8 cellular contexts compared by ENCODE assay signal in genomic region chr18:75455249-75456183, GRCh38. TPM values are rescaled to one million over a fixed set of nuclear protein-coding genes. Genes with fewer than 3 reads are reported as not detected.
DNase-seq lines count a peak whose midpoint lies in the region; ATAC-seq and TF ChIP-seq lines count a peak whose summit lies in the region.

No MANE protein-coding gene starts in this region.

- no peaks in the 10 kb centered on the region for H4K20me1 ChIP-seq in GM23248 (ENCODE audit: insufficient read depth)

- H3F3A ChIP-seq in GM23248 (ENCODE audit: insufficient read depth): no peaks in the 10 kb centered on the region

- H3K9me3 ChIP-seq in GM23248 (ENCODE audit: low read depth): no peaks in the 10 kb centered on the region
- H3K9me3 ChIP-seq in iPS-18a (ENCODE audit: control insufficient read depth, low read depth, low read length): no peaks in the 10 kb centered on the region
- H3K9me3 ChIP-seq in sigmoid colon: peaks cover 0 to 3% (median 0%) of the 10 kb centered on the region in 4 donors

- no peak for TF ChIP-seq POLR2A in sigmoid colon (IDR thresholded peaks at IDR 0.05)

- intact Hi-C loops in sigmoid colon (cut with DNase I): loop anchor here (5.0 kb wide), 1 partner anchor 248 kb away; the partner anchor contains the start of gene PTGR3

- WGBS in GM23248 (ENCODE audit: low coverage in 1 of 2, low lambda C conversion rate in 2 of 2, missing lambda C conversion rate in 2 of 2), 2 experiments: 10 to 19% methylated on average over 70 to 78 of the region's 84 CpGs
- 9% methylated on average over 84 of the region's 84 CpGs for WGBS in sigmoid colon, 2 donors

- H2AFZ ChIP-seq in GM23248: peak overlapping the region; percentile 82

- peak; percentile 51 for DNase-seq in GM23248
- DNase-seq in amniotic epithelial cell (ENCODE audit: low read depth): peak; percentile 34
- DNase-seq in sigmoid colon: no peak
- no peak for DNase-seq in KG1 (lab: John Stamatoyannopoulos, UW)
- no peak for DNase-seq in T-helper 1 cell

- no peak for TF ChIP-seq CTCF in sigmoid colon (IDR thresholded peaks at IDR 0.05)

- H3K4me1 ChIP-seq in GM23248 (ENCODE audit: insufficient read depth): 0 out of 2 replicates have a peak, but pooled peaks cover 4% of the 10 kb centered on the region
- peaks cover 6% of the 10 kb centered on the region for H3K4me1 ChIP-seq in iPS-18a (ENCODE audit: control insufficient read depth, low read depth, low read length)
- H3K4me1 ChIP-seq in sigmoid colon: peaks cover 0 to 17% (median 12%) of the 10 kb centered on the region in 4 donors

- H3K4me3 ChIP-seq in GM23248 (peak overlapping the region; percentile 72), iPS-18a (ENCODE audit: low read length) (peak overlapping the region; percentile 58), sigmoid colon (peak overlapping the region; percentile 21 to 66 (median 64))

- in situ Hi-C loops in GM23248 (cut with MboI): no loop called here

- H3K9ac ChIP-seq in GM23248: peak overlapping the region; percentile 58
- no peak overlapping the region for H3K9ac ChIP-seq in iPS-18a (ENCODE audit: low read length)

- H3K4me2 ChIP-seq in GM23248 (ENCODE audit: unreplicated experiment): peak overlapping the region; percentile 92

- H3K79me2 ChIP-seq in GM23248 (ENCODE audit: insufficient read depth): no peaks in the 10 kb centered on the region

- H3K9me2 ChIP-seq in GM23248 (ENCODE audit: insufficient read depth): no peaks in the 10 kb centered on the region

- no peak overlapping the region for H3K27ac ChIP-seq in GM23248
- no peak overlapping the region for H3K27ac ChIP-seq in iPS-18a (ENCODE audit: low read length)
- peak overlapping the region; percentile 56 to 74 (median 66) for H3K27ac ChIP-seq in sigmoid colon

- H3K27me3 ChIP-seq in GM23248 (replicated peaks; ENCODE audit: insufficient read depth) (no peaks in the 10 kb centered on the region), iPS-18a (ENCODE audit: control insufficient read depth, insufficient read depth, low read length) (peaks cover 43% of the 10 kb centered on the region), sigmoid colon (no peaks in the 10 kb centered on the region)

- ATAC-seq in HG03095 (IDR thresholded peaks at IDR 0.05; ENCODE audit: unreplicated experiment) (no peak), GM18519 (IDR thresholded peaks at IDR 0.05; ENCODE audit: low FRiP score, unreplicated experiment) (no peak)

- H3K36me3 ChIP-seq in GM23248 (ENCODE audit: low read depth): no peaks in the 10 kb centered on the region
- no peaks in the 10 kb centered on the region for H3K36me3 ChIP-seq in iPS-18a (ENCODE audit: control insufficient read depth, low read depth, low read length)
- no peaks in the 10 kb centered on the region for H3K36me3 ChIP-seq in sigmoid colon

- TF ChIP-seq EP300 in sigmoid colon (IDR thresholded peaks at IDR 0.05): no peak

RNA-seq across cellular contexts. Expression of gene SMIM21, which starts 28.0 kb away (rescaled TPM):
- not detected in 2 replicates for total RNA-seq in GM23248 (2014; rRNA removed; shearing (Covaris generic))
- not detected in 2 replicates for polyA plus RNA-seq in GM23248 (2016; fragmentation: Nextera tagmentation; extraction: Ambion mirVana)
- total RNA-seq in sigmoid colon: not detected
- under 1 TPM in 1 of 3 donors, not detected in 2; 0.60 TPM for polyA plus RNA-seq in sigmoid colon

Comparison
In these comparisons a context has a peak if more than half of its experiments do, and no peak if none do; other contexts are left out.
1. DNase-seq: peak in GM23248 (single experiment) and amniotic epithelial cell (single experiment); none in sigmoid colon (single experiment), KG1 (single experiment) and T-helper 1 cell (0 of 5).
2. H3K27ac ChIP-seq: peak in sigmoid colon (4 of 4); none in GM23248 (single experiment) and iPS-18a (single experiment).
3. Peak in every context shown above with its lines, with median percentiles within 50 percentile points of each other: H3K4me3 ChIP-seq.